Comparison of ENCODE assay signal across 12 cellular contexts in the genomic region with DNA sequence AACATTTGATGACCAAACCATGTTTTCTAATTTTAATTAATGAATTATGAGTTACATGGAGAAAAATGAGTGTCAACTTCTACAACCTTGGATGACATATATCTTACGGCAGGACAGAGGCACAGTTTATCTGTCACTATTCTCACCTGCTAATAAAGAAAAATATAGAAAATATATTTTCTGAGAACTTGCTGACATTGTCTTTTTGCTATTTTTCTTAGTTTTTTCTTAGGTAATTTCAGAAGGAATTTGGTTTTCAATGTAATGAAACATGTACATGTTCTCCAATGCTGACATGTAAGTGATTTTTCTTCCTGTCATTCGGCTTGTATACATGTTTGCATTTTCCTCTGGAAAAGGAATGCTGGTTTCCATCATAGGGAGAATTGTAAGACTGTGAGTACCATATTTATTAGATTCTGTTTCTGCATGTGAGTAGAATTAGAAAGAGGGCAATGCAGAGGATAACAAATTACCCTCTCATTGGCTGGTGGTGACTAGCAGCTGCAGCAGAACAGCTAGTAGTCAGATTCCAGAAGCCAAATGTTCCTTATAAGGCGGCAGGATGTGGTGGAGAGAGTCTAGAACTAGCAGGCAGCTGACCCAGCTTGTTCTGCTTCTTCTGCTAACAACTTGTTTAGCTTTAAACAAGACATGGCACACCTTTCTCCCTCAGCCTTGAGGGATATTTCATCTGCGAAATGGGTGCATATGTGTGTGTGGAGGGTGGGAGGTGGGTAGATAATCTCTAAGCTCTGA.
DNase-seq lines count a peak whose midpoint lies in the region; ATAC-seq and TF ChIP-seq lines count a peak whose summit lies in the region.
"Had no signal": no experiment of that assay in that cellular context is flagged by ENCODE, and none has a peak within 500 bp of the region (broad histone marks: within the 10 kb centered on the region; RNA-seq: fewer than 3 reads in every experiment).

No MANE protein-coding gene starts in this region.

- no peak overlapping the region for H3K4me3 ChIP-seq in CD8-positive, alpha-beta T cell (ENCODE audit: low read depth, low read length)
- H3K4me3 ChIP-seq in brain microvascular endothelial cell (ENCODE audit: low read depth, low read length): no peak overlapping the region
- no peak overlapping the region for H3K4me3 ChIP-seq in Caco-2 (ENCODE audit: low read depth, low read length)
- H3K4me3 ChIP-seq: BLaER1, dorsolateral prefrontal cortex had no signal

- BruUV-seq in Caco-2 (replicated peaks; lab: Mats Ljungman, UMichigan): no TSS peak

- H3K27me3 Mint-ChIP-seq in CD8-positive, alpha-beta T cell (ENCODE audit: low read depth): peaks cover 2% of the 10 kb centered on the region
- peaks cover 5% of the 10 kb centered on the region for H3K27me3 Mint-ChIP-seq in Caco-2 (ENCODE audit: insufficient read depth, unreplicated experiment)
- H3K27me3 Mint-ChIP-seq: activated naive CD8-positive, alpha-beta T cell had no signal

- H3K27me3 ChIP-seq in CD8-positive, alpha-beta T cell (ENCODE audit: insufficient read depth, low read length): no peaks in the 10 kb centered on the region
- H3K27me3 ChIP-seq in brain microvascular endothelial cell (replicated peaks) (no peaks in the 10 kb centered on the region), Caco-2 (replicated peaks; ENCODE audit: control insufficient read depth, insufficient read depth, low read length) (no peaks in the 10 kb centered on the region)
- H3K27me3 ChIP-seq: BLaER1 had no signal

- DNase-seq in CD8-positive, alpha-beta T cell: peak in 1 of 7 experiments; percentile 40
- DNase-seq in Kasumi-1 (lab: John Stamatoyannopoulos, UW) (peak; percentile 46 to 62), brain microvascular endothelial cell (peak; percentile 45), DMS79 (lab: John Stamatoyannopoulos, UW) (no peak), erythroblast (lab: John Stamatoyannopoulos, UW) (no peak), 8988T (no peak), Caco-2 (no peak)
- DNase-seq: dorsolateral prefrontal cortex, left ventricle myocardium superior had no signal

- H3K36me3 ChIP-seq in CD8-positive, alpha-beta T cell (ENCODE audit: insufficient read depth, low read length): no peaks in the 10 kb centered on the region
- H3K36me3 ChIP-seq in brain microvascular endothelial cell (replicated peaks) (no peaks in the 10 kb centered on the region), Caco-2 (ENCODE audit: control insufficient read depth, insufficient read depth, low read length) (no peaks in the 10 kb centered on the region)
- H3K36me3 ChIP-seq: BLaER1 had no signal

- H3K9me3 ChIP-seq in CD8-positive, alpha-beta T cell (ENCODE audit: low read length): no peaks in the 10 kb centered on the region
- H3K9me3 ChIP-seq in Caco-2: no peaks in the 10 kb centered on the region

- POLR2A ChIA-PET in CD8-positive, alpha-beta T cell (lab: Charles Lee): no interaction called here
- POLR2A ChIA-PET in Caco-2 (lab: Charles Lee): no interaction called here

- peaks cover 13% of the 10 kb centered on the region for H3K4me1 Mint-ChIP-seq in CD8-positive, alpha-beta T cell (ENCODE audit: low read depth)
- H3K4me1 Mint-ChIP-seq in Caco-2 (ENCODE audit: low read depth, unreplicated experiment): no peaks in the 10 kb centered on the region

- H3K27ac Mint-ChIP-seq in CD8-positive, alpha-beta T cell: no peak overlapping the region
- no peak overlapping the region for H3K27ac Mint-ChIP-seq in Caco-2 (ENCODE audit: unreplicated experiment)
- H3K27ac Mint-ChIP-seq: activated naive CD8-positive, alpha-beta T cell had no signal

- no peaks in the 10 kb centered on the region for H3K9me3 Mint-ChIP-seq in CD8-positive, alpha-beta T cell
- no peaks in the 10 kb centered on the region for H3K9me3 Mint-ChIP-seq in Caco-2 (ENCODE audit: unreplicated experiment)

- peak; percentile 88 for ATAC-seq in CD8-positive, alpha-beta T cell
- peak; percentile 91 for ATAC-seq in GM21717 (IDR thresholded peaks at IDR 0.05; ENCODE audit: unreplicated experiment)
- ATAC-seq: left ventricle myocardium superior had no signal

- no peak overlapping the region for H3K27ac ChIP-seq in CD8-positive, alpha-beta T cell (ENCODE audit: low read depth, low read length)
- H3K27ac ChIP-seq in brain microvascular endothelial cell: no peak overlapping the region
- H3K27ac ChIP-seq: BLaER1, dorsolateral prefrontal cortex had no signal

- no peaks in the 10 kb centered on the region for H3K36me3 Mint-ChIP-seq in CD8-positive, alpha-beta T cell
- H3K36me3 Mint-ChIP-seq in Caco-2 (ENCODE audit: insufficient read depth, unreplicated experiment): no peaks in the 10 kb centered on the region
- H3K36me3 Mint-ChIP-seq: activated naive CD8-positive, alpha-beta T cell had no signal

- no peak overlapping the region for H3K4me3 Mint-ChIP-seq in CD8-positive, alpha-beta T cell
- no peak overlapping the region for H3K4me3 Mint-ChIP-seq in Caco-2 (ENCODE audit: unreplicated experiment)
- H3K4me3 Mint-ChIP-seq: activated naive CD8-positive, alpha-beta T cell had no signal

- CTCF ChIA-PET in CD8-positive, alpha-beta T cell (lab: Charles Lee): interaction anchor here (1.1 kb wide), 1 partner anchor 18 kb away, joined by 4 read pairs; no protein-coding TSS in a partner anchor
- CTCF ChIA-PET in Caco-2 (lab: Charles Lee): no interaction called here

- H3K4me1 ChIP-seq in CD8-positive, alpha-beta T cell (ENCODE audit: insufficient read depth, low read length): no peaks in the 10 kb centered on the region
- no peaks in the 10 kb centered on the region for H3K4me1 ChIP-seq in Caco-2

- in situ Hi-C loops in brain microvascular endothelial cell (cut with HindIII; ENCODE audit: low pct_ligation_motif_present, low sequenced_read_pairs): no loop called here

- TF ChIP-seq POLR2A in erythroblast (IDR thresholded peaks at IDR 0.05; ENCODE audit: low read length): no peak

- intact Hi-C loops in CD8-positive, alpha-beta T cell (cut with DNase I, micrococcal nuclease): no loop called here
- intact Hi-C loops in Caco-2 (cut with micrococcal nuclease; ENCODE audit: unreplicated experiment): no loop called here

- no peak for TF ChIP-seq CTCF in CD8-positive, alpha-beta T cell (IDR thresholded peaks at IDR 0.05)
- TF ChIP-seq CTCF in brain microvascular endothelial cell (IDR thresholded peaks at IDR 0.05; ENCODE audit: low read depth, low read length, missing control alignments) (no peak), Caco-2 (IDR thresholded peaks at IDR 0.05; ENCODE audit: insufficient read depth in 1 of 2, low read depth in 1 of 2, low read length in 1 of 2, severe bottlenecking in 1 of 2, unreplicated experiment in 1 of 2) (no peak)

Comparison
In these comparisons a context has a peak if more than half of its experiments do, and no peak if none do; other contexts are left out.
1. DNase-seq: peak in Kasumi-1 (2 of 2) and brain microvascular endothelial cell (single experiment); none in DMS79 (single experiment), erythroblast (0 of 2), 8988T (single experiment) and Caco-2 (0 of 2).